ENCODE assay signal across 8 cellular contexts in genomic region chr13:76723551-76724232, GRCh38.
DNase-seq lines count a peak whose midpoint lies in the region; ATAC-seq and TF ChIP-seq lines count a peak whose summit lies in the region.

No MANE protein-coding gene starts in this region.

- no peaks in the 10 kb centered on the region for H3K27me3 ChIP-seq in effector memory CD4-positive, alpha-beta T cell (replicated peaks; ENCODE audit: control insufficient read depth, insufficient read depth, low read length, poor library complexity, severe bottlenecking)
- H3K27me3 ChIP-seq in BE2C = no peaks in the 10 kb centered on the region

- H3K27ac Mint-ChIP-seq in activated naive CD8-positive, alpha-beta T cell treated with anti-CD3 and anti-CD28 coated beads, Interleukin-2, amount 10 ng/mL, durations not matched to agents 7 days and 5 days = no peak overlapping the region
- no peak overlapping the region for H3K27ac Mint-ChIP-seq in activated naive CD8-positive, alpha-beta T cell treated with anti-CD3 and anti-CD28 coated beads for 36 hours

- peaks cover 4% of the 10 kb centered on the region for H3K4me1 ChIP-seq in effector memory CD4-positive, alpha-beta T cell (ENCODE audit: control insufficient read depth, insufficient read depth, low read length, poor library complexity, severe bottlenecking)
- H3K4me1 ChIP-seq in BE2C = no peaks in the 10 kb centered on the region

- no peaks in the 10 kb centered on the region for H3K4me1 Mint-ChIP-seq in activated naive CD8-positive, alpha-beta T cell treated with anti-CD3 and anti-CD28 coated beads, Interleukin-2, amount 10 ng/mL, durations not matched to agents 7 days and 5 days
- H3K4me1 Mint-ChIP-seq in activated naive CD8-positive, alpha-beta T cell treated with anti-CD3 and anti-CD28 coated beads for 36 hours = no peaks in the 10 kb centered on the region

- H3K27me3 Mint-ChIP-seq in activated naive CD8-positive, alpha-beta T cell treated with anti-CD3 and anti-CD28 coated beads, Interleukin-2, amount 10 ng/mL, durations not matched to agents 7 days and 5 days = peaks cover 4% of the 10 kb centered on the region
- no peaks in the 10 kb centered on the region for H3K27me3 Mint-ChIP-seq in activated naive CD8-positive, alpha-beta T cell treated with anti-CD3 and anti-CD28 coated beads for 36 hours

- H3K4me3 Mint-ChIP-seq in activated naive CD8-positive, alpha-beta T cell treated with anti-CD3 and anti-CD28 coated beads, Interleukin-2, amount 10 ng/mL, durations not matched to agents 7 days and 5 days = no peak overlapping the region
- H3K4me3 Mint-ChIP-seq in activated naive CD8-positive, alpha-beta T cell treated with anti-CD3 and anti-CD28 coated beads for 36 hours = no peak overlapping the region

- peak; percentile 89 for ATAC-seq in activated naive CD8-positive, alpha-beta T cell treated with anti-CD3 and anti-CD28 coated beads, Interleukin-2, amount 10 ng/mL, durations not matched to agents 7 days and 5 days (ENCODE audit: low read depth)

- DNase-seq in activated naive CD8-positive, alpha-beta T cell treated with anti-CD3 and anti-CD28 coated beads, Interleukin-2, amount 10 ng/mL, durations not matched to agents 7 days and 5 days = peak; percentile 29
- DNase-seq in activated naive CD8-positive, alpha-beta T cell treated with anti-CD3 and anti-CD28 coated beads for 36 hours = no peak
- DNase-seq in NOMO-1 treated with dmso at 0.1 percent for 144 hours (lab: John Stamatoyannopoulos, UW; ENCODE audit: unreplicated experiment) = peak; percentile 26
- peak; percentile 96 for DNase-seq in fibroblast of the aortic adventitia (ENCODE audit: low read depth)
- DNase-seq in renal cortical epithelial cell (ENCODE audit: low read depth) = peak; percentile 61
- DNase-seq in NCI-H2196 treated with DMSO at 0.1 percent for 48 hours (lab: John Stamatoyannopoulos, UW; ENCODE audit: unreplicated experiment) = no peak
- DNase-seq in effector memory CD4-positive, alpha-beta T cell = no peak
- DNase-seq in BE2C = no peak

- no peak overlapping the region for H3K4me3 ChIP-seq in fibroblast of the aortic adventitia (ENCODE audit: low read depth, low read length)
- no peak overlapping the region for H3K4me3 ChIP-seq in effector memory CD4-positive, alpha-beta T cell (ENCODE audit: insufficient read depth, low read depth, low read length, poor library complexity, severe bottlenecking)
- no peak overlapping the region for H3K4me3 ChIP-seq in BE2C (ENCODE audit: low read depth, low read length)

- POLR2A ChIA-PET in activated naive CD8-positive, alpha-beta T cell treated with anti-CD3 and anti-CD28 coated beads, Interleukin-2, amount 10 ng/mL, durations not matched to agents 7 days and 5 days (lab: Charles Lee) = no interaction called here

- no peak overlapping the region for H3K27ac ChIP-seq in effector memory CD4-positive, alpha-beta T cell (ENCODE audit: insufficient read depth, low read length, poor library complexity, severe bottlenecking)

- H3K9me3 ChIP-seq in effector memory CD4-positive, alpha-beta T cell (ENCODE audit: control insufficient read depth, low read length) = no peaks in the 10 kb centered on the region
- H3K9me3 ChIP-seq in BE2C = no peaks in the 10 kb centered on the region

- H3K36me3 Mint-ChIP-seq in activated naive CD8-positive, alpha-beta T cell treated with anti-CD3 and anti-CD28 coated beads, Interleukin-2, amount 10 ng/mL, durations not matched to agents 7 days and 5 days = no peaks in the 10 kb centered on the region
- peaks cover 2% of the 10 kb centered on the region for H3K36me3 Mint-ChIP-seq in activated naive CD8-positive, alpha-beta T cell treated with anti-CD3 and anti-CD28 coated beads for 36 hours

- H3K36me3 ChIP-seq in effector memory CD4-positive, alpha-beta T cell (ENCODE audit: control insufficient read depth, insufficient read depth, low read length) = no peaks in the 10 kb centered on the region
- H3K36me3 ChIP-seq in BE2C = no peaks in the 10 kb centered on the region

- TF ChIP-seq CTCF in fibroblast of the aortic adventitia (IDR thresholded peaks at IDR 0.05; ENCODE audit: insufficient read depth, low read length) = no peak
- TF ChIP-seq CTCF in BE2C (IDR thresholded peaks at IDR 0.05; ENCODE audit: low read depth, low read length) = no peak

- peaks cover 6% of the 10 kb centered on the region for H3K9me3 Mint-ChIP-seq in activated naive CD8-positive, alpha-beta T cell treated with anti-CD3 and anti-CD28 coated beads, Interleukin-2, amount 10 ng/mL, durations not matched to agents 7 days and 5 days
- no peaks in the 10 kb centered on the region for H3K9me3 Mint-ChIP-seq in activated naive CD8-positive, alpha-beta T cell treated with anti-CD3 and anti-CD28 coated beads for 36 hours

Comparison
In these comparisons a context has a peak if more than half of its experiments do, and no peak if none do; other contexts are left out.
1. DNase-seq: peak in activated naive CD8-positive, alpha-beta T cell treated with anti-CD3 and anti-CD28 coated beads, Interleukin-2, amount 10 ng/mL, durations not matched to agents 7 days and 5 days (single experiment), NOMO-1 treated with dmso at 0.1 percent for 144 hours (single experiment), fibroblast of the aortic adventitia (single experiment) and renal cortical epithelial cell (single experiment); none in activated naive CD8-positive, alpha-beta T cell treated with anti-CD3 and anti-CD28 coated beads for 36 hours (single experiment), NCI-H2196 treated with DMSO at 0.1 percent for 48 hours (single experiment), effector memory CD4-positive, alpha-beta T cell (0 of 3) and BE2C (single experiment).